Comparison of ENCODE assay signal across 8 cellular contexts in genomic region chr5:163460562-163461176, GRCh38. TPM values are rescaled to one million over a fixed set of nuclear protein-coding genes. Genes with fewer than 3 reads are reported as not detected.
A peak's percentile ranks its signal among the peaks of the same experiment; 100 is the strongest.
DNase-seq lines count a peak whose midpoint lies in the region; ATAC-seq and TF ChIP-seq lines count a peak whose summit lies in the region.

TSS of gene HMMR (plus strand) at chr5:163460632. CDS start at chr5:163460693, 61 bp downstream.

- H3K4me1 ChIP-seq in CD8-positive, alpha-beta T cell (ENCODE audit: insufficient read depth, low read length), result peaks cover 38% of the 10 kb centered on the region
- peaks cover 4% of the 10 kb centered on the region for H3K4me1 ChIP-seq in mucosa of stomach (ENCODE audit: control insufficient read depth, insufficient read depth, low read length)

- POLR2A ChIA-PET in CD8-positive, alpha-beta T cell (lab: Charles Lee), result interaction anchor here (1.0 to 8.7 kb wide), 9 partner anchors 8 to 49 kb away, joined by 3 to 107 read pairs (median 8); partner anchors contain the start of genes CCNG1 and MAT2B

- H3K9ac ChIP-seq in mucosa of stomach (ENCODE audit: low read length), result peak within 1 kb of the TSS; percentile 84

- no peaks in the 10 kb centered on the region for H3K9me3 ChIP-seq in CD8-positive, alpha-beta T cell (ENCODE audit: low read length)
- H3K9me3 ChIP-seq in mucosa of stomach (ENCODE audit: control insufficient read depth, low read length), result no peaks in the 10 kb centered on the region

- peak within 1 kb of the TSS; percentile 77 for H3K4me3 ChIP-seq in CD8-positive, alpha-beta T cell (ENCODE audit: low read depth, low read length)
- H3K4me3 ChIP-seq in cardiac fibroblast (replicated peaks in 1 of 2; ENCODE audit: low read depth in 2 of 2, low read length in 2 of 2) (peak within 1 kb of the TSS; percentile 74 to 80), mucosa of stomach (ENCODE audit: low read length) (peak within 1 kb of the TSS; percentile 65)

- no peaks in the 10 kb centered on the region for H3K27me3 ChIP-seq in CD8-positive, alpha-beta T cell (ENCODE audit: insufficient read depth, low read length)
- H3K27me3 ChIP-seq in mucosa of stomach (ENCODE audit: control insufficient read depth, insufficient read depth, low read length), result no peaks in the 10 kb centered on the region

- no peak for DNase-seq in CD8-positive, alpha-beta T cell
- DNase-seq in NCI-H82 treated with DMSO at 0.1 percent for 48 hours (lab: John Stamatoyannopoulos, UW; ENCODE audit: unreplicated experiment) (peak; percentile 49), cardiac fibroblast (ENCODE audit: low read depth in 2 of 2) (peak; percentile 35 to 48), 8988T (no peak)
- DNase-seq in activated CD4-positive, CD25-positive, alpha-beta regulatory T cell treated with anti-CD3 and anti-CD28 coated beads, Interleukin-2, amount 50 U/mL, for 72 hours, result no peak

- no peaks in the 10 kb centered on the region for H3K9me3 Mint-ChIP-seq in CD8-positive, alpha-beta T cell

- H3K27ac ChIP-seq in CD8-positive, alpha-beta T cell (ENCODE audit: low read depth, low read length), result peak within 1 kb of the TSS; percentile 90

- CTCF ChIA-PET in CD8-positive, alpha-beta T cell (lab: Charles Lee), result interaction anchor here (0.6 to 3.7 kb wide), 4 partner anchors 13 to 50 kb away, joined by 3 to 20 read pairs (median 4); no protein-coding TSS in a partner anchor

- peaks cover 46% of the 10 kb centered on the region for H3K4me1 Mint-ChIP-seq in CD8-positive, alpha-beta T cell (ENCODE audit: low read depth)

- intact Hi-C loops in CD8-positive, alpha-beta T cell (cut with DNase I, micrococcal nuclease), result loop anchor here (1.0 kb wide), 2 partner anchors 23 to 45 kb away; partner anchors contain the start of genes MAT2B (in 2 of the 2) and CCNG1 (in 1 of the 2)

- H3K36me3 Mint-ChIP-seq in CD8-positive, alpha-beta T cell, result peaks cover 20% of the 10 kb centered on the region

- H3K27me3 Mint-ChIP-seq in CD8-positive, alpha-beta T cell (ENCODE audit: low read depth), result no peaks in the 10 kb centered on the region

- no peak for TF ChIP-seq CTCF in CD8-positive, alpha-beta T cell (IDR thresholded peaks at IDR 0.05)
- TF ChIP-seq CTCF in cardiac fibroblast (IDR thresholded peaks at IDR 0.05; ENCODE audit: low read depth, low read length), result no peak

- ATAC-seq in CD8-positive, alpha-beta T cell, result no peak
- ATAC-seq in GM18907 (IDR thresholded peaks at IDR 0.05; ENCODE audit: unreplicated experiment) (peak; percentile 3), HG02798 (IDR thresholded peaks at IDR 0.05; ENCODE audit: poor library complexity, unreplicated experiment) (no peak)

- H3K27ac Mint-ChIP-seq in CD8-positive, alpha-beta T cell, result peak within 1 kb of the TSS; percentile 99

- H3K4me3 Mint-ChIP-seq in CD8-positive, alpha-beta T cell, result peak within 1 kb of the TSS; percentile 97

- H3K36me3 ChIP-seq in CD8-positive, alpha-beta T cell (ENCODE audit: insufficient read depth, low read length), result no peaks in the 10 kb centered on the region
- no peaks in the 10 kb centered on the region for H3K36me3 ChIP-seq in mucosa of stomach (ENCODE audit: control insufficient read depth, insufficient read depth, low read length)

RNA-seq across cellular contexts. Expression of gene HMMR, which starts in this region (rescaled TPM):
- under 1 TPM; 0.67 to 0.76 TPM for total RNA-seq in CD8-positive, alpha-beta T cell

Comparison
In these comparisons a context has a peak if more than half of its experiments do, and no peak if none do; other contexts are left out.
1. DNase-seq: peak in NCI-H82 treated with DMSO at 0.1 percent for 48 hours (single experiment) and cardiac fibroblast (2 of 2); none in CD8-positive, alpha-beta T cell (0 of 7), 8988T (single experiment) and activated CD4-positive, CD25-positive, alpha-beta regulatory T cell treated with anti-CD3 and anti-CD28 coated beads, Interleukin-2, amount 50 U/mL, for 72 hours (single experiment).
2. Peak in every context shown above with its lines, with median percentiles within 50 percentile points of each other: H3K4me3 ChIP-seq.